Comparison of ENCODE assay signal across 18 cellular contexts in genomic region chr3:126156468-126156867, GRCh38. TPM values are rescaled to one million over a fixed set of nuclear protein-coding genes. Genes with fewer than 3 reads are reported as not detected.
DNase-seq lines count a peak whose midpoint lies in the region; ATAC-seq and TF ChIP-seq lines count a peak whose summit lies in the region.
"Had no signal": no experiment of that assay in that cellular context is flagged by ENCODE, and none has a peak within 500 bp of the region (broad histone marks: within the 10 kb centered on the region; RNA-seq: fewer than 3 reads in every experiment).

No MANE protein-coding gene starts in this region.

- H3K36me3 ChIP-seq in mammary epithelial cell (ENCODE audit: insufficient read depth, low read length): no peaks in the 10 kb centered on the region
- H3K36me3 ChIP-seq: brain microvascular endothelial cell, transverse colon had no signal

- BruUV-seq in mammary epithelial cell (replicated peaks; lab: Mats Ljungman, UMichigan) (no TSS peak), MCF 10A (replicated peaks; lab: Mats Ljungman, UMichigan) (no TSS peak)

- no peaks in the 10 kb centered on the region for H3K9me3 ChIP-seq in mammary epithelial cell (replicated peaks; ENCODE audit: insufficient read depth, low read length)
- H3K9me3 ChIP-seq: transverse colon had no signal

- in situ Hi-C loops in mammary epithelial cell (cut with MboI; ENCODE audit: low sequenced_read_pairs in 2 of 2): no loop called here

- H2AFZ ChIP-seq in mammary epithelial cell (ENCODE audit: low read depth, low read length): peak overlapping the region; percentile 33

- H3K4me2 ChIP-seq in mammary epithelial cell (ENCODE audit: insufficient read depth, low read depth, low read length): no peak overlapping the region

- intact Hi-C loops in mammary epithelial cell (cut with micrococcal nuclease): no loop called here
- intact Hi-C loops in MCF 10A (cut with micrococcal nuclease): no loop called here

- no peak overlapping the region for H3K27ac ChIP-seq in mammary epithelial cell (ENCODE audit: insufficient read depth, low read depth, low read length)
- H3K27ac ChIP-seq: brain microvascular endothelial cell, transverse colon had no signal

- no peaks in the 10 kb centered on the region for H3K27me3 ChIP-seq in mammary epithelial cell (ENCODE audit: insufficient read depth, low read length)
- H3K27me3 ChIP-seq: brain microvascular endothelial cell, transverse colon had no signal

- H3K36me3 Mint-ChIP-seq in MCF 10A (ENCODE audit: insufficient read depth, unreplicated experiment): peaks cover 7% of the 10 kb centered on the region
- no peaks in the 10 kb centered on the region for H3K36me3 Mint-ChIP-seq in activated T-cell treated with anti-CD3 and anti-CD28 coated beads, Interleukin-2, amount 50 U/mL, for 24 hours (ENCODE audit: low read depth)

- no peaks in the 10 kb centered on the region for H3K27me3 Mint-ChIP-seq in MCF 10A (ENCODE audit: insufficient read depth, unreplicated experiment)
- H3K27me3 Mint-ChIP-seq in activated T-cell treated with anti-CD3 and anti-CD28 coated beads, Interleukin-2, amount 50 U/mL, for 24 hours: no peaks in the 10 kb centered on the region

- no peak for DNase-seq in mammary epithelial cell
- no peak for DNase-seq in MCF 10A (ENCODE audit: unreplicated experiment)
- DNase-seq in NCI-H2171 treated with DMSO at 0.1 percent for 48 hours (lab: John Stamatoyannopoulos, UW): peak; percentile 69
- peak; percentile 2 for DNase-seq in fibroblast of mammary gland (ENCODE audit: low read depth)
- no peak for DNase-seq in activated T-cell treated with anti-CD3 and anti-CD28 coated beads, Interleukin-2, amount 50 U/mL, for 24 hours
- no peak for DNase-seq in midbrain (lab: John Stamatoyannopoulos, UW)
- DNase-seq: AML-193; brain microvascular endothelial cell; effector CD4-positive, alpha-beta T cell; NCI-H2107; OCI-M1; stimulated activated CD4-positive, alpha-beta T cell treated with anti-CD3 and anti-CD28 coated beads, Interleukin-15, amount 100 ng/mL, for 24 hours; T-helper 1 cell; transverse colon had no signal

- no peaks in the 10 kb centered on the region for H3K9me3 Mint-ChIP-seq in MCF 10A (ENCODE audit: unreplicated experiment)
- no peaks in the 10 kb centered on the region for H3K9me3 Mint-ChIP-seq in activated T-cell treated with anti-CD3 and anti-CD28 coated beads, Interleukin-2, amount 50 U/mL, for 24 hours

- no peak for ATAC-seq in HG02870 (IDR thresholded peaks at IDR 0.05; ENCODE audit: unreplicated experiment)
- no peak for ATAC-seq in HG03175 (IDR thresholded peaks at IDR 0.05; ENCODE audit: unreplicated experiment)

- dilution Hi-C loops in mammary epithelial cell (cut with HindIII; ENCODE audit: low sequenced_read_pairs): no loop called here

- no peak overlapping the region for H3K9ac ChIP-seq in mammary epithelial cell (ENCODE audit: insufficient read depth, low read length)

- TF ChIP-seq CTCF in mammary epithelial cell (conservative IDR thresholded peaks at IDR 0.05 in 1 of 2, IDR thresholded peaks at IDR 0.05 in 1 of 2; ENCODE audit: extremely low read depth in 1 of 2, insufficient read depth in 1 of 2, low read depth in 1 of 2, low read length in 2 of 2) (no peak), MCF 10A (IDR thresholded peaks at IDR 0.05; ENCODE audit: unreplicated experiment) (no peak), fibroblast of mammary gland (conservative IDR thresholded peaks at IDR 0.05; ENCODE audit: control insufficient read depth, insufficient read depth, low read depth, low read length) (no peak)

- CTCF ChIA-PET in mammary epithelial cell (lab: Charles Lee; ENCODE audit: low non-redundant PET) (interaction anchor here (0.6 kb wide), 1 partner anchor 218 kb away, joined by 3 read pairs; no protein-coding TSS in a partner anchor), MCF 10A (lab: Yijun Ruan, JAX) (interaction anchor here (0.5 to 1.8 kb wide), 4 partner anchors 11 to 233 kb away, joined by 3 to 8 read pairs (median 3); no protein-coding TSS in a partner anchor)

- WGBS in mammary epithelial cell (ENCODE audit: low coverage, missing lambda C conversion rate): 71% methylated on average over 3 of the region's 8 CpGs

- no peak overlapping the region for H3K27ac Mint-ChIP-seq in MCF 10A (ENCODE audit: low read depth, unreplicated experiment)
- H3K27ac Mint-ChIP-seq in activated T-cell treated with anti-CD3 and anti-CD28 coated beads, Interleukin-2, amount 50 U/mL, for 24 hours: no peak overlapping the region
- H3K27ac Mint-ChIP-seq: progenitor cell of endocrine pancreas had no signal

- peaks cover 4% of the 10 kb centered on the region for H3K4me1 ChIP-seq in mammary epithelial cell (ENCODE audit: insufficient read depth, low read length)
- H3K4me1 ChIP-seq: transverse colon had no signal

- POLR2A ChIA-PET in MCF 10A (lab: Yijun Ruan, JAX): no interaction called here

- peaks cover 5% of the 10 kb centered on the region for H3K4me1 Mint-ChIP-seq in MCF 10A (ENCODE audit: insufficient read depth, unreplicated experiment)
- no peaks in the 10 kb centered on the region for H3K4me1 Mint-ChIP-seq in activated T-cell treated with anti-CD3 and anti-CD28 coated beads, Interleukin-2, amount 50 U/mL, for 24 hours (ENCODE audit: low read depth)

- H4K20me1 ChIP-seq in mammary epithelial cell (ENCODE audit: insufficient read depth, low read length): no peaks in the 10 kb centered on the region

- H3K79me2 ChIP-seq in mammary epithelial cell (ENCODE audit: insufficient read depth, low read length): no peaks in the 10 kb centered on the region

- no peak overlapping the region for H3K4me3 Mint-ChIP-seq in MCF 10A (ENCODE audit: unreplicated experiment)
- no peak overlapping the region for H3K4me3 Mint-ChIP-seq in activated T-cell treated with anti-CD3 and anti-CD28 coated beads, Interleukin-2, amount 50 U/mL, for 24 hours

- no peak overlapping the region for H3K4me3 ChIP-seq in mammary epithelial cell (replicated peaks in 1 of 3; ENCODE audit: insufficient read depth in 1 of 3, low read depth in 2 of 3, low read length in 3 of 3)
- no peak overlapping the region for H3K4me3 ChIP-seq in fibroblast of mammary gland (ENCODE audit: control insufficient read depth, low read depth, low read length)
- H3K4me3 ChIP-seq: transverse colon had no signal

RNA-seq across cellular contexts. Expression of gene ALDH1L1, which starts 23.9 kb away (rescaled TPM):
- 1 to 10 TPM in 1 of 2 donors, under 1 TPM in 1; 0.71 to 1.2 TPM for total RNA-seq in mammary epithelial cell
- polyA plus RNA-seq in mammary epithelial cell: 0.80 TPM
- polyA minus RNA-seq in mammary epithelial cell: not detected
- total RNA-seq in MCF 10A (2022): 1.5 and 1.9 TPM in 2 replicates
- total RNA-seq: mononuclear cell had no signal

Comparison
In these comparisons a context has a peak if more than half of its experiments do, and no peak if none do; other contexts are left out.
1. DNase-seq: peak in NCI-H2171 treated with DMSO at 0.1 percent for 48 hours (single experiment) and fibroblast of mammary gland (single experiment); none in mammary epithelial cell (single experiment), MCF 10A (single experiment), activated T-cell treated with anti-CD3 and anti-CD28 coated beads, Interleukin-2, amount 50 U/mL, for 24 hours (single experiment) and midbrain (single experiment).